Comparison of ENCODE assay signal across 8 cellular contexts in the genomic region with DNA sequence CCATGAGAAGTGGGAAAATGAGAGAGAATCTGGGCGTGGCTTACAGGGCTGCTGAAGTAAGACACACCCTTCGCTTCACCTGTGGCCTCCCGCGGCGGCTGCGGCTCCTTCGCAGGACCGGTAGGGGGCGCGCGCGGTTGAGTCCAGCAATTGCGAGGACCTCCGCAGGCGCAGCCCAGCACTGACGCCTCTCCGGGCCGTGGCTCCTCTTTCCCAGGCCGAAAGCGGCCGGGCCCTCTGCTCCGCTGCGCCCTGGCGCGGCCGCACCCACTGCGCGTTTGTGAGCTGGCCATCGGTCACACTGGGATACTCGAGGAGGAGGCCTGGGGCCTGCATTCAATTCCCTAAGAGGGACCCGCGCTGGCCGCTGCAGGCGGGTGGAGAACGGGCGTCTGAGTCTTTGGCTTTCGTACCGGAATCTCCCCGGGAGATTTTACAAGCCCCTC. TPM values are rescaled to one million over a fixed set of nuclear protein-coding genes. Genes with fewer than 3 reads are reported as not detected.
A peak's percentile ranks its signal among the peaks of the same experiment; 100 is the strongest.
DNase-seq lines count a peak whose midpoint lies in the region; ATAC-seq and TF ChIP-seq lines count a peak whose summit lies in the region.

A gene (minus strand): TSS at position 215 of the 446 bp plus-strand sequence. CDS start 13,940 bp downstream, outside the sequence.

- H3K4me3 ChIP-seq in AG04449 (ENCODE audit: low read depth, low read length) (peak within 1 kb of the TSS; percentile 55), endocrine pancreas (ENCODE audit: control insufficient read depth, insufficient read depth, low read length) (peak within 1 kb of the TSS; percentile 22), mesenchymal stem cell (ENCODE audit: insufficient read depth in 1 of 2, low read depth in 1 of 2, low read length in 2 of 2) (peak within 1 kb of the TSS; percentile 38 to 77)

- H3K23ac ChIP-seq in mesenchymal stem cell (ENCODE audit: low read length in 2 of 2), result no peak within 1 kb of the TSS

- H3K9me3 ChIP-seq in endocrine pancreas (ENCODE audit: control insufficient read depth, low read length) (no peaks in the 10 kb centered on the region), mesenchymal stem cell (ENCODE audit: control insufficient read depth, low read length) (no peaks in the 10 kb centered on the region)

- peak within 1 kb of the TSS; percentile 53 for H2AFZ ChIP-seq in mesenchymal stem cell (ENCODE audit: low read depth, low read length)

- TF ChIP-seq CTCF in AG04449 (IDR thresholded peaks at IDR 0.05; ENCODE audit: insufficient read depth, low read length, missing control alignments), result peak; percentile 98

- 10% methylated on average over 39 of the region's 39 CpGs for WGBS in mesenchymal stem cell

- H2BK12ac ChIP-seq in mesenchymal stem cell (ENCODE audit: low read length in 2 of 2), result peak within 1 kb of the TSS in 1 of 2 experiments; percentile 24

- peak; percentile 5 for DNase-seq in AG04449 (ENCODE audit: low read depth, low spot score)
- DNase-seq in NCI-H774 (lab: John Stamatoyannopoulos, UW), result peak; percentile 88
- peak; percentile 93 for DNase-seq in activated CD8-positive, alpha-beta memory T cell treated with anti-CD3 and anti-CD28 coated beads, Interleukin-2, amount 10 ng/mL, durations not matched to agents 7 days and 5 days
- DNase-seq in mesenchymal stem cell, result peak; percentile 75
- peak; percentile 51 for DNase-seq in stimulated activated CD8-positive, alpha-beta memory T cell treated with anti-CD3 and anti-CD28 coated beads, Interleukin-12 subunit alpha, Interleukin-12 subunit beta, amount 100 ng/mL, for 24 hours (ENCODE audit: extremely low read depth)

- H3K27me3 ChIP-seq in endocrine pancreas (ENCODE audit: control insufficient read depth, insufficient read depth, low read length) (no peaks in the 10 kb centered on the region), mesenchymal stem cell (ENCODE audit: control insufficient read depth in 1 of 2, insufficient read depth in 1 of 2, low read length in 2 of 2) (no peaks in the 10 kb centered on the region)

- H3K9ac ChIP-seq in endocrine pancreas (ENCODE audit: control insufficient read depth, insufficient read depth, low read length) (peak within 1 kb of the TSS; percentile 62), mesenchymal stem cell (ENCODE audit: low read length) (peak within 1 kb of the TSS; percentile 94)

- H4K8ac ChIP-seq in mesenchymal stem cell (ENCODE audit: low read length), result peak within 1 kb of the TSS; percentile 96

- peak within 1 kb of the TSS; percentile 83 for H3K4me2 ChIP-seq in mesenchymal stem cell (ENCODE audit: low read length, poor library complexity, severe bottlenecking)

- H3K9me3 Mint-ChIP-seq in activated CD8-positive, alpha-beta memory T cell treated with anti-CD3 and anti-CD28 coated beads, Interleukin-2, amount 10 ng/mL, durations not matched to agents 7 days and 5 days (ENCODE audit: low read depth), result no peaks in the 10 kb centered on the region

- ATAC-seq in GM18867 (IDR thresholded peaks at IDR 0.05; ENCODE audit: unreplicated experiment) (peak; percentile 98), HG03108 (IDR thresholded peaks at IDR 0.05; ENCODE audit: unreplicated experiment) (peak; percentile 99)
- ATAC-seq in activated CD8-positive, alpha-beta memory T cell treated with anti-CD3 and anti-CD28 coated beads, Interleukin-2, amount 10 ng/mL, durations not matched to agents 7 days and 5 days, result peak; percentile 100

- H4K91ac ChIP-seq in mesenchymal stem cell (ENCODE audit: low read length), result peak within 1 kb of the TSS; percentile 72

- H3K4me1 ChIP-seq in endocrine pancreas (ENCODE audit: control insufficient read depth, insufficient read depth, low read length), result peaks cover 3% of the 10 kb centered on the region
- H3K4me1 ChIP-seq in mesenchymal stem cell (ENCODE audit: control insufficient read depth, insufficient read depth, low read depth, low read length), result peaks cover 3% of the 10 kb centered on the region

- peak within 1 kb of the TSS; percentile 71 for H2BK120ac ChIP-seq in mesenchymal stem cell (ENCODE audit: low read depth, low read length)

- peaks cover 11% of the 10 kb centered on the region for H3K4me1 Mint-ChIP-seq in activated CD8-positive, alpha-beta memory T cell treated with anti-CD3 and anti-CD28 coated beads, Interleukin-2, amount 10 ng/mL, durations not matched to agents 7 days and 5 days

- no peak within 1 kb of the TSS for H2AK5ac ChIP-seq in mesenchymal stem cell (ENCODE audit: low read length, severe bottlenecking)

- H2BK15ac ChIP-seq in mesenchymal stem cell (ENCODE audit: low read depth, poor library complexity, severe bottlenecking), result no peak within 1 kb of the TSS

- peak within 1 kb of the TSS; percentile 80 to 89 for H3K18ac ChIP-seq in mesenchymal stem cell (ENCODE audit: low read depth in 1 of 2, low read length in 2 of 2)

- CTCF ChIA-PET in AG04449 (lab: Yijun Ruan, JAX), result interaction anchor here (0.6 to 2.3 kb wide), 35 partner anchors 9 to 287 kb away, joined by 3 to 30 read pairs (median 5); a partner anchor contains a TSS
- CTCF ChIA-PET in activated CD8-positive, alpha-beta memory T cell treated with anti-CD3 and anti-CD28 coated beads, Interleukin-2, amount 10 ng/mL, durations not matched to agents 7 days and 5 days (lab: Charles Lee), result interaction anchor here (0.7 to 1.5 kb wide), 9 partner anchors 13 to 298 kb away, joined by 3 to 19 read pairs (median 4); a partner anchor contains a TSS

- H3K36me3 ChIP-seq in endocrine pancreas (ENCODE audit: control insufficient read depth, insufficient read depth, low read length), result no peaks in the 10 kb centered on the region
- H3K36me3 ChIP-seq in mesenchymal stem cell (ENCODE audit: control insufficient read depth in 1 of 2, insufficient read depth in 2 of 2, low read depth in 1 of 2, low read length in 2 of 2), result no peaks in the 10 kb centered on the region

- no peak within 1 kb of the TSS for H2BK5ac ChIP-seq in mesenchymal stem cell (ENCODE audit: low read depth, low read length, poor library complexity, severe bottlenecking)

- peak within 1 kb of the TSS in 1 of 2 experiments; percentile 93 for H3K14ac ChIP-seq in mesenchymal stem cell (ENCODE audit: low read length in 2 of 2)

- POLR2A ChIA-PET in AG04449 (lab: Yijun Ruan, JAX), result no interaction called here

- peaks cover 23% of the 10 kb centered on the region for H3K27me3 Mint-ChIP-seq in activated CD8-positive, alpha-beta memory T cell treated with anti-CD3 and anti-CD28 coated beads, Interleukin-2, amount 10 ng/mL, durations not matched to agents 7 days and 5 days

- no peak within 1 kb of the TSS for H3K27ac Mint-ChIP-seq in activated CD8-positive, alpha-beta memory T cell treated with anti-CD3 and anti-CD28 coated beads, Interleukin-2, amount 10 ng/mL, durations not matched to agents 7 days and 5 days

- H3K4me3 Mint-ChIP-seq in activated CD8-positive, alpha-beta memory T cell treated with anti-CD3 and anti-CD28 coated beads, Interleukin-2, amount 10 ng/mL, durations not matched to agents 7 days and 5 days, result peak within 1 kb of the TSS; percentile 70

- H3K36me3 Mint-ChIP-seq in activated CD8-positive, alpha-beta memory T cell treated with anti-CD3 and anti-CD28 coated beads, Interleukin-2, amount 10 ng/mL, durations not matched to agents 7 days and 5 days, result no peaks in the 10 kb centered on the region

- H3K4ac ChIP-seq in mesenchymal stem cell (ENCODE audit: low read depth in 1 of 2, low read length in 2 of 2), result peak within 1 kb of the TSS in 1 of 2 experiments; percentile 62

- H3K79me1 ChIP-seq in mesenchymal stem cell (replicated peaks; ENCODE audit: low read length, poor library complexity, severe bottlenecking), result no peaks in the 10 kb centered on the region

- H3K27ac ChIP-seq in mesenchymal stem cell (ENCODE audit: low read length, poor library complexity, severe bottlenecking), result no peak within 1 kb of the TSS

RNA-seq across cellular contexts. Expression of the gene that starts here (rescaled TPM):
- total RNA-seq in activated CD8-positive, alpha-beta memory T cell treated with anti-CD3 and anti-CD28 coated beads, Interleukin-2, amount 10 ng/mL, durations not matched to agents 7 days and 5 days, result not detected
- polyA plus RNA-seq in mesenchymal stem cell (2013, experiment 1 of 2), result 0.03 TPM
- polyA plus RNA-seq in mesenchymal stem cell (2013, experiment 2 of 2), result not detected

Comparison
In these comparisons a context has a peak if more than half of its experiments do, and no peak if none do; other contexts are left out.
1. Peak in DNase-seq and ATAC-seq in activated CD8-positive, alpha-beta memory T cell treated with anti-CD3 and anti-CD28 coated beads, Interleukin-2, amount 10 ng/mL, durations not matched to agents 7 days and 5 days; RNA of the gene not detected or under 1 TPM.
2. DNase-seq: peak in every context shown above with its lines; median percentile 93 in activated CD8-positive, alpha-beta memory T cell treated with anti-CD3 and anti-CD28 coated beads, Interleukin-2, amount 10 ng/mL, durations not matched to agents 7 days and 5 days; 88 in NCI-H774; 75 in mesenchymal stem cell; 51 in stimulated activated CD8-positive, alpha-beta memory T cell treated with anti-CD3 and anti-CD28 coated beads, Interleukin-12 subunit alpha, Interleukin-12 subunit beta, amount 100 ng/mL, for 24 hours; 5 in AG04449.